Comparison of ENCODE assay signal across 6 cellular contexts in genomic region chr4:107589269-107589668, GRCh38.
"Had no signal": no experiment of that assay in that cellular context is flagged by ENCODE, and none has a peak within 500 bp of the region (broad histone marks: within the 10 kb centered on the region; RNA-seq: fewer than 3 reads in every experiment).

No MANE protein-coding gene starts in this region.

- DNase-seq: IMR-90, KBM-7, KG1 had no signal

- ATAC-seq: HepG2 had no signal

- H3K27ac ChIP-seq: HL-60 had no signal

- FAIRE-seq: HepG2, HTR-8/SVneo had no signal
